Comparison of ENCODE assay signal across 23 cellular contexts in genomic region chr6:45450801-45451200, GRCh38.
"Had no signal": no experiment of that assay in that cellular context is flagged by ENCODE, and none has a peak within 500 bp of the region (broad histone marks: within the 10 kb centered on the region; RNA-seq: fewer than 3 reads in every experiment).

No MANE protein-coding gene starts in this region.

- FAIRE-seq: endothelial cell of umbilical vein, keratinocyte had no signal

- H3K36me3 ChIP-seq: esophagus squamous epithelium, left lung, neutrophil, sigmoid colon, stomach, upper lobe of left lung had no signal

- H3K36me3 Mint-ChIP-seq: natural killer cell had no signal

- H3K9me3 ChIP-seq: esophagus squamous epithelium, left lung, neutrophil, sigmoid colon, stomach, testis, upper lobe of left lung had no signal

- ATAC-seq: left lung had no signal

- H3K4me3 ChIP-seq: coronary artery, esophagus squamous epithelium, hepatocyte, left lung, sigmoid colon, stomach, testis, upper lobe of left lung had no signal

- H3K79me2 ChIP-seq: hepatocyte, parathyroid adenoma had no signal

- H3K4me3 Mint-ChIP-seq: natural killer cell had no signal

- H3K27ac ChIP-seq: coronary artery, esophagus squamous epithelium, hepatocyte, left lung, neutrophil, parathyroid adenoma, sigmoid colon, stomach, testis, upper lobe of left lung, VCaP had no signal

- H3K4me1 ChIP-seq: testis had no signal

- H2AFZ ChIP-seq: hepatocyte, parathyroid adenoma had no signal

- H3K9ac ChIP-seq: parathyroid adenoma had no signal

- H3K27ac Mint-ChIP-seq: natural killer cell had no signal

- H3K9me3 Mint-ChIP-seq: natural killer cell had no signal

- H3K27me3 ChIP-seq: esophagus squamous epithelium, hepatocyte, left lung, neutrophil, sigmoid colon, stomach, testis, upper lobe of left lung had no signal

- H3K4me2 ChIP-seq: hepatocyte had no signal

- DNase-seq: activated CD4-positive, alpha-beta T cell treated with anti-CD3 and anti-CD28 coated beads for 1 hour; activated naive CD4-positive, alpha-beta T cell treated with anti-CD3 and anti-CD28 coated beads, Interleukin-2, amount 50 U/mL, for 16 hours; amniotic stem cell; caudate nucleus; effector CD4-positive, alpha-beta T cell; esophagus squamous epithelium; left lung; mammary epithelial cell; natural killer cell; sigmoid colon; stimulated activated CD4-positive, alpha-beta T cell treated with anti-CD3 and anti-CD28 coated beads, Interleukin-1b, Interleukin-23, amount 100 ng/mL, for 48 hours; stomach; SW 1271; T1000; testis; upper lobe of left lung had no signal
